9 cellular contexts compared by ENCODE assay signal in the genomic region with DNA sequence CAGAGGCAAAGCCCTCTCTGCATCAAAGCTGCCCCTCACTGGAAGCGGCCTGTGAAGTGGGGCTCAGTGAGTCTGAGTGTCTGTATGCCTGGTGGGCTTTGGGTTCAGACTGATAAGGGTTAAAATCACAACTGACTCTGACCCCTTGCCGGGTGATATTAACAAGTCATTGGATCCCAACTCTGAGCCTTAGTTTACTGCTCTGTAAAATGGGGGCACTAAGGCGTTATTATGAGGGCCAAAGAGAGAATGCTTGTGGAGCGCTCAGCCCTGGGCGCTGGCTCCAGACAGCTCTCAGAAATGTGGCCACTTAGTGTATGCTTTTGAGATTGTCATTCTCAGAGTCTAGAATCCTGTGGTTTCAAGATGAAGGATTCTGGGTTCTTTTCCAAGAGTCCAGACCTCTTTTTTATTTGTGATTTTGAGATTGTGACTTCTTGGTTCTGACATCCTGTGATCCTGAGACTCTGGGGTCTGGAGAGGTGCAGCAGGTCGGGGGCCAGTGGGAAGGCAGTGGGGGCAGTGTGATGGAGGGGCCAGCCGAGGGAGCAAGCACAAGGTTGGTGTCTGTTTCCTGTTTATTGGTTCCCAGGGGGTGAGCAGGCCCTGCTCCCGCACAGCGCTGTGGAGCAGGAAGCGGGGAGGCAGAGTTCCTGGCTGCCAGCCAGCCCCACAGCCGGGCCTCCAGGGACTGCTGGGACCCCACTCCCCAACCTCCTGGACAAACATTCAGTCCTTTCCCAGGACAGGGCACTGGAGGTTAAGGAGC. TPM values are rescaled to one million over a fixed set of nuclear protein-coding genes. Genes with fewer than 3 reads are reported as not detected.
DNase-seq lines count a peak whose midpoint lies in the region; ATAC-seq and TF ChIP-seq lines count a peak whose summit lies in the region.
"Had no signal": no experiment of that assay in that cellular context is flagged by ENCODE, and none has a peak within 500 bp of the region (broad histone marks: within the 10 kb centered on the region; RNA-seq: fewer than 3 reads in every experiment).

No MANE protein-coding gene starts in this region.

- peaks cover 24 to 47% of the 10 kb centered on the region in 2 donors for H3K4me1 ChIP-seq in breast epithelium

- H3K36me3 ChIP-seq in breast epithelium: no peaks in the 10 kb centered on the region

- no peaks in the 10 kb centered on the region for H3K27me3 ChIP-seq in breast epithelium

- H3K4me3 Mint-ChIP-seq in MCF 10A (ENCODE audit: unreplicated experiment): no peak overlapping the region
- H3K4me3 Mint-ChIP-seq in activated CD8-positive, alpha-beta memory T cell treated with anti-CD3 and anti-CD28 coated beads, Interleukin-2, amount 10 ng/mL, durations not matched to agents 7 days and 5 days: no peak overlapping the region
- H3K4me3 Mint-ChIP-seq: CD8-positive, alpha-beta memory T cell had no signal

- H3K9me3 Mint-ChIP-seq in MCF 10A (ENCODE audit: unreplicated experiment): no peaks in the 10 kb centered on the region
- H3K9me3 Mint-ChIP-seq in activated CD8-positive, alpha-beta memory T cell treated with anti-CD3 and anti-CD28 coated beads, Interleukin-2, amount 10 ng/mL, durations not matched to agents 7 days and 5 days (ENCODE audit: low read depth): no peaks in the 10 kb centered on the region
- H3K9me3 Mint-ChIP-seq: CD8-positive, alpha-beta memory T cell had no signal

- peaks cover 1% of the 10 kb centered on the region for H3K4me1 Mint-ChIP-seq in MCF 10A (ENCODE audit: insufficient read depth, unreplicated experiment)
- peaks cover 10% of the 10 kb centered on the region for H3K4me1 Mint-ChIP-seq in activated CD8-positive, alpha-beta memory T cell treated with anti-CD3 and anti-CD28 coated beads, Interleukin-2, amount 10 ng/mL, durations not matched to agents 7 days and 5 days

- no TSS peak for BruUV-seq in MCF 10A (replicated peaks; lab: Mats Ljungman, UMichigan)

- TF ChIP-seq POLR2A in breast epithelium (IDR thresholded peaks at IDR 0.05): no peak

- POLR2A ChIA-PET in MCF 10A (lab: Yijun Ruan, JAX): interaction anchor here (0.7 kb wide), 1 partner anchor 12 kb away, joined by 3 read pairs; no protein-coding TSS in a partner anchor

- H3K36me3 Mint-ChIP-seq in MCF 10A (ENCODE audit: insufficient read depth, unreplicated experiment): peaks cover 18% of the 10 kb centered on the region
- no peaks in the 10 kb centered on the region for H3K36me3 Mint-ChIP-seq in activated CD8-positive, alpha-beta memory T cell treated with anti-CD3 and anti-CD28 coated beads, Interleukin-2, amount 10 ng/mL, durations not matched to agents 7 days and 5 days

- H3K9me3 ChIP-seq in breast epithelium: no peaks in the 10 kb centered on the region

- H3K27ac Mint-ChIP-seq in MCF 10A (ENCODE audit: low read depth, unreplicated experiment): no peak overlapping the region
- H3K27ac Mint-ChIP-seq in activated CD8-positive, alpha-beta memory T cell treated with anti-CD3 and anti-CD28 coated beads, Interleukin-2, amount 10 ng/mL, durations not matched to agents 7 days and 5 days: no peak overlapping the region

- intact Hi-C loops in breast epithelium (cut with DNase I; ENCODE audit: low total_unique reads): no loop called here
- intact Hi-C loops in MCF 10A (cut with micrococcal nuclease): no loop called here

- TF ChIP-seq CTCF in breast epithelium (IDR thresholded peaks at IDR 0.05): no peak
- no peak for TF ChIP-seq CTCF in MCF 10A (IDR thresholded peaks at IDR 0.05; ENCODE audit: unreplicated experiment)
- no peak for TF ChIP-seq CTCF in choroid plexus epithelial cell (conservative IDR thresholded peaks at IDR 0.05; ENCODE audit: low read depth, low read length)

- ATAC-seq in HG03442 (IDR thresholded peaks at IDR 0.05; ENCODE audit: unreplicated experiment): no peak
- no peak for ATAC-seq in activated CD8-positive, alpha-beta memory T cell treated with anti-CD3 and anti-CD28 coated beads, Interleukin-2, amount 10 ng/mL, durations not matched to agents 7 days and 5 days

- CTCF ChIA-PET in MCF 10A (lab: Yijun Ruan, JAX): interaction anchor here (0.7 to 1.9 kb wide), 4 partner anchors 14 to 30 kb away, joined by 3 to 11 read pairs (median 6); no protein-coding TSS in a partner anchor
- CTCF ChIA-PET in activated CD8-positive, alpha-beta memory T cell treated with anti-CD3 and anti-CD28 coated beads, Interleukin-2, amount 10 ng/mL, durations not matched to agents 7 days and 5 days (lab: Charles Lee): interaction anchor here (2.2 to 17.2 kb wide), 3 partner anchors 14 to 15 kb away, joined by 7 to 190 read pairs (median 36); no protein-coding TSS in a partner anchor

- H3K27me3 Mint-ChIP-seq in MCF 10A (ENCODE audit: insufficient read depth, unreplicated experiment): no peaks in the 10 kb centered on the region
- H3K27me3 Mint-ChIP-seq in activated CD8-positive, alpha-beta memory T cell treated with anti-CD3 and anti-CD28 coated beads, Interleukin-2, amount 10 ng/mL, durations not matched to agents 7 days and 5 days: no peaks in the 10 kb centered on the region

- peak overlapping the region; percentile 70 to 92 for H3K27ac ChIP-seq in breast epithelium

- DNase-seq in breast epithelium (ENCODE audit: low spot score in 2 of 2): no peak
- DNase-seq in MCF 10A (ENCODE audit: unreplicated experiment): no peak
- peak; percentile 84 for DNase-seq in choroid plexus epithelial cell (ENCODE audit: low read depth)
- peak; percentile 33 for DNase-seq in mucosa of gallbladder (ENCODE audit: low spot score)
- DNase-seq in activated CD8-positive, alpha-beta memory T cell treated with anti-CD3 and anti-CD28 coated beads, Interleukin-2, amount 10 ng/mL, durations not matched to agents 7 days and 5 days: no peak
- DNase-seq in activated naive CD4-positive, alpha-beta T cell treated with Interleukin-2 at 50 U/mL for 16 hours: no peak
- DNase-seq in activated CD4-positive, alpha-beta T cell treated with anti-CD3 and anti-CD28 coated beads, Interleukin-2, amount 50 U/mL, for 4 hours: no peak
- DNase-seq: CD8-positive, alpha-beta memory T cell had no signal

- H3K4me3 ChIP-seq in breast epithelium (peak overlapping the region in 1 of 3 donors; percentile 27), choroid plexus epithelial cell (ENCODE audit: low read depth, low read length) (no peak overlapping the region)

RNA-seq across cellular contexts. Expression of a gene that starts 13.4 kb away (rescaled TPM):
- total RNA-seq in breast epithelium (10 to 100 TPM; 28.8 to 54.7 (median 38.2) TPM), MCF 10A (2022) (27.6 and 29.3 TPM in 2 replicates), mucosa of gallbladder (69.2 TPM)
- total RNA-seq in activated CD8-positive, alpha-beta memory T cell treated with anti-CD3 and anti-CD28 coated beads, Interleukin-2, amount 10 ng/mL, durations not matched to agents 7 days and 5 days: not detected
- total RNA-seq: CD8-positive, alpha-beta memory T cell had no signal

RNA-seq across cellular contexts. Expression of a gene that starts 49.4 kb away (rescaled TPM):
- total RNA-seq in breast epithelium: 1 to 10 TPM; 1.6 to 3.4 (median 1.9) TPM
- not detected in 2 replicates for total RNA-seq in MCF 10A (2022)
- 2.9 TPM for total RNA-seq in mucosa of gallbladder
- not detected for total RNA-seq in activated CD8-positive, alpha-beta memory T cell treated with anti-CD3 and anti-CD28 coated beads, Interleukin-2, amount 10 ng/mL, durations not matched to agents 7 days and 5 days

RNA-seq across cellular contexts. Expression of a gene that starts 54.7 kb away (rescaled TPM):
- 1 to 10 TPM; 2.2 to 3.7 (median 2.3) TPM for total RNA-seq in breast epithelium
- 5.8 and 8.4 TPM in 2 replicates for total RNA-seq in MCF 10A (2022)
- 5.9 TPM for total RNA-seq in mucosa of gallbladder
- total RNA-seq in activated CD8-positive, alpha-beta memory T cell treated with anti-CD3 and anti-CD28 coated beads, Interleukin-2, amount 10 ng/mL, durations not matched to agents 7 days and 5 days: 10 to 100 TPM; 31.2 to 39.6 TPM

Comparison
In these comparisons a context has a peak if more than half of its experiments do, and no peak if none do; other contexts are left out.
1. DNase-seq: peak in choroid plexus epithelial cell (single experiment) and mucosa of gallbladder (single experiment); none in breast epithelium (0 of 2), MCF 10A (single experiment), activated CD8-positive, alpha-beta memory T cell treated with anti-CD3 and anti-CD28 coated beads, Interleukin-2, amount 10 ng/mL, durations not matched to agents 7 days and 5 days (single experiment), activated naive CD4-positive, alpha-beta T cell treated with Interleukin-2 at 50 U/mL for 16 hours (single experiment) and activated CD4-positive, alpha-beta T cell treated with anti-CD3 and anti-CD28 coated beads, Interleukin-2, amount 50 U/mL, for 4 hours (0 of 2).
2. RNA of a gene that starts 13.4 kb away (total RNA-seq): 69.2 TPM in mucosa of gallbladder (single experiment), 28.8 to 54.7 TPM in breast epithelium and 27.6 to 29.3 TPM in MCF 10A; not detected in activated CD8-positive, alpha-beta memory T cell treated with anti-CD3 and anti-CD28 coated beads, Interleukin-2, amount 10 ng/mL, durations not matched to agents 7 days and 5 days; every median in the first group is over 10 times any median in the second.